In genomic region chr7:104552102-104552501, GRCh38 we compare ENCODE assay signal across 9 cellular contexts.
A peak's percentile ranks its signal among the peaks of the same experiment; 100 is the strongest.
DNase-seq lines count a peak whose midpoint lies in the region; ATAC-seq, FAIRE-seq and TF ChIP-seq lines count a peak whose summit lies in the region.
"Had no signal": no experiment of that assay in that cellular context is flagged by ENCODE, and none has a peak within 500 bp of the region (broad histone marks: within the 10 kb centered on the region; RNA-seq: fewer than 3 reads in every experiment).

No MANE protein-coding gene starts in this region.

- no peak for FAIRE-seq in D721Med (lab: Jason Lieb, UNC)

- no peak overlapping the region for H3K4me3 ChIP-seq in body of pancreas
- H3K4me3 ChIP-seq: ovary had no signal

- intact Hi-C loops in body of pancreas (cut with DNase I) = no loop called here

- H3K4me1 ChIP-seq in body of pancreas = no peaks in the 10 kb centered on the region

- DNase-seq in GM10266 (ENCODE audit: extremely low spot score) (peak; percentile 35), KBM-7 (peak; percentile 25), body of pancreas (peak; percentile 40 to 60 (median 48)), medulla oblongata (ENCODE audit: extremely low spot score) (peak; percentile 43), NCI-H526 treated with DMSO at 0.1 percent for 48 hours (lab: John Stamatoyannopoulos, UW) (no peak), D721Med (ENCODE audit: insufficient read length, low spot score) (no peak)

- H3K36me3 ChIP-seq in body of pancreas (replicated peaks in 1 of 2; ENCODE audit: insufficient read depth in 1 of 2, low read depth in 2 of 2) = no peaks in the 10 kb centered on the region
- H3K36me3 ChIP-seq: ovary had no signal

- TF ChIP-seq POLR2A in body of pancreas (IDR thresholded peaks at IDR 0.05) = no peak

- WGBS in body of pancreas, 2 donors = 5 to 42% methylated on average over 1 to 4 of the region's 4 CpGs

- no peak overlapping the region for H3K27ac ChIP-seq in body of pancreas
- H3K27ac ChIP-seq: ovary had no signal

- ATAC-seq in body of pancreas = no peak
- no peak for ATAC-seq in HG03175 (IDR thresholded peaks at IDR 0.05; ENCODE audit: unreplicated experiment)
- no peak for ATAC-seq in HG03139 (IDR thresholded peaks at IDR 0.05; ENCODE audit: unreplicated experiment)

- in situ Hi-C loops in KBM-7 (cut with MboI; ENCODE audit: low pct_unique_long_range_greater_than_20kb, low sequenced_read_pairs) = no loop called here

- TF ChIP-seq CTCF in GM10266 (IDR thresholded peaks at IDR 0.05; ENCODE audit: control insufficient read depth, insufficient read depth, low read depth, missing control alignments) = no peak
- no peak for TF ChIP-seq CTCF in body of pancreas (IDR thresholded peaks at IDR 0.05)
- TF ChIP-seq CTCF in D721Med (IDR thresholded peaks at IDR 0.05; ENCODE audit: insufficient read depth, missing control alignments) = no peak

- H3K9me3 ChIP-seq in body of pancreas = no peaks in the 10 kb centered on the region
- H3K9me3 ChIP-seq: ovary had no signal

- H3K27me3 ChIP-seq in body of pancreas = no peaks in the 10 kb centered on the region
- H3K27me3 ChIP-seq: ovary had no signal

Comparison
In these comparisons a context has a peak if more than half of its experiments do, and no peak if none do; other contexts are left out.
1. DNase-seq: peak in GM10266 (single experiment), KBM-7 (single experiment), body of pancreas (4 of 4) and medulla oblongata (single experiment); none in NCI-H526 treated with DMSO at 0.1 percent for 48 hours (single experiment) and D721Med (single experiment).